In genomic region chr6:142773324-142773723, GRCh38 we compare ENCODE assay signal across 1 cellular context.
TF ChIP-seq lines count a peak whose summit lies in the region.

No MANE protein-coding gene starts in this region.

TF ChIP-seq in GM12878, 131 proteins besides CTCF, POLR2A, EP300 and RAD21 (continued from another document):
- TF ChIP-seq E2F4 (IDR thresholded peaks at IDR 0.05; ENCODE audit: low read depth, low read length) = no peak
- no peak for TF ChIP-seq POLR2AphosphoS2 (IDR thresholded peaks at IDR 0.05; ENCODE audit: low read depth, low read length)
- TF ChIP-seq HSF1 (IDR thresholded peaks at IDR 0.05; ENCODE audit: low read depth, low read length) = no peak
- no peak for TF ChIP-seq ATF7 (IDR thresholded peaks at IDR 0.05; ENCODE audit: low read depth)
- no peak for TF ChIP-seq ZBED1 (IDR thresholded peaks at IDR 0.05; ENCODE audit: borderline replicate concordance)
- no peak for TF ChIP-seq WRNIP1 (IDR thresholded peaks at IDR 0.05; ENCODE audit: borderline replicate concordance, low read depth, low read length)
- no peak for TF ChIP-seq CBX3 (IDR thresholded peaks at IDR 0.05; ENCODE audit: borderline replicate concordance, low read depth)
- no peak for TF ChIP-seq ZNF207 (IDR thresholded peaks at IDR 0.05; ENCODE audit: borderline replicate concordance)
